ENCODE assay signal across 12 cellular contexts in the genomic region with DNA sequence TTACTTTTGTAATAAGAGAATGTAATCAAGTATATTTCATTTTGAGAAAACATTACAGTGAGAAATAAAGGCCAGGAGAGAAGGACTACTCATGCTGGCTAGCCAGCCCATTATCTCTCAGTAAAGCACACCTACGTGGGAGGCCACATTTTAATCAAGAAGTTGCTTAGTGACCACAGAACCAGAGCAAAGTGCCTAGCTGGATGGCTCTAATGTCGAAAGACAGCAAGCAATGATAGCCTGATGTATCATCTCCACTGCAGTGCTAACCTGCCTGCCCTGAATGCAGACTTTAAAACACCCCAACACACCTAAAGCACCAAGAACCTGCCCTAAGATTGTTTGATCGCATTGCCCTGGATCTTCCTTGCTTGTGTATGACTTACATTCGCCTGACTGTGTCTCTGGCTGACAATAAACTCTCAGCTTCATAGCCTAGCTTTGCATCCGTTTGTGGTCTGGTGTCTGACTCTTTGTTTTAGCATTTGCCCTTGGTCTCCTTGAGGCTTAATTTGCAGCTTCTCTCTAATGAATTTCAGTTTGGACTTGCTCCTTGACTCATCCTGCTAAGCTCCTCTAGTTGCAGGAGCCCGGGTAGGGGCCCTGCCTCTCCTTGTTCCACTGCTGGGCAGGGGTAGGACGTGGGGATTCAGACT. TPM values are rescaled to one million over a fixed set of nuclear protein-coding genes. Genes with fewer than 3 reads are reported as not detected.
DNase-seq lines count a peak whose midpoint lies in the region; ATAC-seq, FAIRE-seq and TF ChIP-seq lines count a peak whose summit lies in the region.
"Had no signal": no experiment of that assay in that cellular context is flagged by ENCODE, and none has a peak within 500 bp of the region (broad histone marks: within the 10 kb centered on the region; RNA-seq: fewer than 3 reads in every experiment).

No MANE protein-coding gene starts in this region.

- TF ChIP-seq POLR2A in GM12892 (IDR thresholded peaks at IDR 0.05; ENCODE audit: low read depth, low read length): no peak

- FAIRE-seq in GM12892 (lab: Jason Lieb, UNC): peak; percentile 82

- peaks cover 5% of the 10 kb centered on the region for H3K27me3 Mint-ChIP-seq in activated T-cell treated with anti-CD3 and anti-CD28 coated beads, Interleukin-2, amount 50 U/mL, for 24 hours
- no peaks in the 10 kb centered on the region for H3K27me3 Mint-ChIP-seq in naive thymus-derived CD8-positive, alpha-beta T cell

- no peaks in the 10 kb centered on the region for H3K36me3 Mint-ChIP-seq in activated T-cell treated with anti-CD3 and anti-CD28 coated beads, Interleukin-2, amount 50 U/mL, for 24 hours (ENCODE audit: low read depth)
- no peaks in the 10 kb centered on the region for H3K36me3 Mint-ChIP-seq in naive thymus-derived CD8-positive, alpha-beta T cell

- H3K9me3 ChIP-seq in Loucy (ENCODE audit: insufficient read depth, low read depth, low read length): no peaks in the 10 kb centered on the region
- H3K9me3 ChIP-seq: psoas muscle had no signal

- peak overlapping the region; percentile 40 for H3K9ac ChIP-seq in Loucy (ENCODE audit: low read depth, low read length, poor library complexity, severe bottlenecking)

- H3F3A ChIP-seq in Loucy (ENCODE audit: low read depth): no peaks in the 10 kb centered on the region

- no peaks in the 10 kb centered on the region for H4K20me1 ChIP-seq in Loucy (ENCODE audit: insufficient read depth, low read length, poor library complexity, severe bottlenecking)

- no peak for TF ChIP-seq CTCF in Loucy (conservative IDR thresholded peaks at IDR 0.05; ENCODE audit: low read length)

- H3K79me2 ChIP-seq in Loucy (ENCODE audit: insufficient read depth, low read length): no peaks in the 10 kb centered on the region

- no peaks in the 10 kb centered on the region for H3K27me3 ChIP-seq in Loucy (ENCODE audit: insufficient read depth, low read length, poor library complexity, severe bottlenecking)

- H3K4me1 Mint-ChIP-seq in activated T-cell treated with anti-CD3 and anti-CD28 coated beads, Interleukin-2, amount 50 U/mL, for 24 hours (ENCODE audit: low read depth): peaks cover 11% of the 10 kb centered on the region
- peaks cover 6 to 11% (median 8%) of the 10 kb centered on the region in 4 donors for H3K4me1 Mint-ChIP-seq in naive thymus-derived CD8-positive, alpha-beta T cell

- H3K9me3 Mint-ChIP-seq in activated T-cell treated with anti-CD3 and anti-CD28 coated beads, Interleukin-2, amount 50 U/mL, for 24 hours: no peaks in the 10 kb centered on the region
- H3K9me3 Mint-ChIP-seq in naive thymus-derived CD8-positive, alpha-beta T cell: no peaks in the 10 kb centered on the region

- peak overlapping the region; percentile 60 for H3K4me2 ChIP-seq in Loucy (ENCODE audit: low read depth, low read length, poor library complexity, severe bottlenecking)

- no peaks in the 10 kb centered on the region for H3K9me2 ChIP-seq in Loucy (replicated peaks; ENCODE audit: low read depth, low read length)

- peak overlapping the region; percentile 34 for H3K4me3 ChIP-seq in Loucy (ENCODE audit: low read length, poor library complexity, severe bottlenecking)
- H3K4me3 ChIP-seq: psoas muscle had no signal

- ATAC-seq in naive thymus-derived CD8-positive, alpha-beta T cell: peak; percentile 92 to 93
- no peak for ATAC-seq in GM18909 (IDR thresholded peaks at IDR 0.05; ENCODE audit: poor library complexity, unreplicated experiment)
- ATAC-seq: psoas muscle had no signal

- H3K4me1 ChIP-seq in Loucy (ENCODE audit: insufficient read depth, low read length, poor library complexity, severe bottlenecking): peaks cover 3% of the 10 kb centered on the region
- H3K4me1 ChIP-seq: psoas muscle had no signal

- no peaks in the 10 kb centered on the region for H3K36me3 ChIP-seq in Loucy (ENCODE audit: insufficient read depth, low read length)

- peak overlapping the region; percentile 58 for H3K27ac Mint-ChIP-seq in activated T-cell treated with anti-CD3 and anti-CD28 coated beads, Interleukin-2, amount 50 U/mL, for 24 hours
- H3K27ac Mint-ChIP-seq in naive thymus-derived CD8-positive, alpha-beta T cell: peak overlapping the region in 9 of 10 donors; percentile 4 to 87 (median 78)

- DNase-seq in GM12892 (ENCODE audit: insufficient read length): no peak
- no peak for DNase-seq in activated T-cell treated with anti-CD3 and anti-CD28 coated beads, Interleukin-2, amount 50 U/mL, for 24 hours
- peak in 6 of 10 donors; percentile 2 to 62 (median 36) for DNase-seq in naive thymus-derived CD8-positive, alpha-beta T cell
- DNase-seq in epidermal melanocyte (ENCODE audit: insufficient read length, low spot score): no peak
- DNase-seq in HuH-7 (ENCODE audit: low spot score): no peak
- DNase-seq: caudate nucleus, DMS79 treated with DMSO at 0.1 percent for 48 hours, NCI-H2081, psoas muscle, Right ventricle myocardium superior had no signal

- POLR2A ChIA-PET in naive thymus-derived CD8-positive, alpha-beta T cell (lab: Charles Lee): interaction anchor here (0.6 to 2.0 kb wide), 7 partner anchors 26 to 215 kb away, joined by 3 to 14 read pairs (median 4); partner anchors contain the start of genes NKRF and SEPTIN6

- peak overlapping the region; percentile 90 for H2AFZ ChIP-seq in Loucy (ENCODE audit: low read length)

- H3K4me3 Mint-ChIP-seq in activated T-cell treated with anti-CD3 and anti-CD28 coated beads, Interleukin-2, amount 50 U/mL, for 24 hours: no peak overlapping the region
- peak overlapping the region in 9 of 10 donors; percentile 43 to 73 (median 64) for H3K4me3 Mint-ChIP-seq in naive thymus-derived CD8-positive, alpha-beta T cell

RNA-seq across cellular contexts. Expression of gene SOWAHD, which starts 31.4 kb away (rescaled TPM):
- polyA plus RNA-seq in GM12892 (2012; ENCODE audit: missing spikeins): 0.89 TPM
- 1 to 10 TPM; 1.2 to 2.0 TPM for total RNA-seq in naive thymus-derived CD8-positive, alpha-beta T cell
- 1 to 10 TPM in 1 of 3 donors, under 1 TPM in 2; 0.43 to 1.1 (median 0.47) TPM for polyA plus RNA-seq in naive thymus-derived CD8-positive, alpha-beta T cell
- total RNA-seq: psoas muscle had no signal

RNA-seq across cellular contexts. Expression of gene SEPTIN6, which starts 34.1 kb away (rescaled TPM):
- 135 TPM for polyA plus RNA-seq in GM12892 (2012; ENCODE audit: missing spikeins)
- total RNA-seq in naive thymus-derived CD8-positive, alpha-beta T cell: 100 to 1,000 TPM; 234 to 235 TPM
- polyA plus RNA-seq in naive thymus-derived CD8-positive, alpha-beta T cell: 100 to 1,000 TPM; 161 to 269 (median 226) TPM

Comparison
In these comparisons a context has a peak if more than half of its experiments do, and no peak if none do; other contexts are left out.
1. DNase-seq: peak in naive thymus-derived CD8-positive, alpha-beta T cell (6 of 10); none in GM12892 (single experiment), activated T-cell treated with anti-CD3 and anti-CD28 coated beads, Interleukin-2, amount 50 U/mL, for 24 hours (single experiment), epidermal melanocyte (single experiment) and HuH-7 (single experiment).